Comparison of ENCODE assay signal across 1 cellular context in the genomic region with DNA sequence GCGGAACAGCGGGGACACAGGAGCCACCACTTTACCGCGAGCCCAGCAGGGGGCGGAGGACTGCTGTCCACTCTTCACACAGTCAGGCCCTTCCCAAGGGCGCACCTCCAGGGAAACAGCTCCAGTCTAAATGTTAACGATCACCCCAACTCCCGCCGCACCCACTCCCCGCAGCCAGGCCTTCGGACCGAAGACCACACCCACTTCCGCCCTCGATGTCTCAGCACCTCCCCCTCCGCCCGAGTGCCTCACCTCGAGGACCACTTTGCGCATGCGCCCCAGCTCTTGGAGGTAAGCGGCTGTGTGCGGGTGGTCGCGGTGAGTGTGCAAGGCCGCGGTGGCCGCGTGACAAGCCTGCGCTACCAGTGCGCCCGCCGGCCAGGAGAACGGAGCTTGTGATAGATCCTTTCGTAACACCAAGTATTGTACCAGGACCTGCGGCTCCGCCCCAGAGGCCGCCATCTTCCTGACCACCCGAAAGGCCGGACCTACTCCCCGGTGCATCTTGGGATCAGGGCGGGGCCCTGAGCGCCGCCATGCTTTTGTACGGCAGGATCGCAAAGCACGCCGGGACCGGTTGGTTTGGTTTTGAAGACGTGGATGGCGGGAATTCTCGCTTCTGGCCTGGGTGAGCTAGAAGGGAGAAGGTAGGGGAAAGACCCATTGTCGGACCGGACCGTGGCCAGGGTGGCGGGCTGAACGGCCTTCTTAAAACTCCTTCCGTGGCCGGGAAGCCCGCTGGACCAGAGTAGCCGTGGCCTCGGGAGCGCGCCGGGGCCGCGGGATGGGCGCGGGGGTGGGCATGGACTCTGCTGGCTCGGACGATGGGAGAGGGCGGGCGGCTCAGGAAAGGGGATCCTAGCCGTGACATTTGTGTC.
TF ChIP-seq lines count a peak whose summit lies in the region.

A gene with protein sequence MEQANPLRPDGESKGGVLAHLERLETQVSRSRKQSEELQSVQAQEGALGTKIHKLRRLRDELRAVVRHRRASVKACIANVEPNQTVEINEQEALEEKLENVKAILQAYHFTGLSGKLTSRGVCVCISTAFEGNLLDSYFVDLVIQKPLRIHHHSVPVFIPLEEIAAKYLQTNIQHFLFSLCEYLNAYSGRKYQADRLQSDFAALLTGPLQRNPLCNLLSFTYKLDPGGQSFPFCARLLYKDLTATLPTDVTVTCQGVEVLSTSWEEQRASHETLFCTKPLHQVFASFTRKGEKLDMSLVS (plus strand): TSS at position 552 of the 878 bp plus-strand sequence. CDS start 495 bp downstream, outside the sequence.
A gene with protein sequence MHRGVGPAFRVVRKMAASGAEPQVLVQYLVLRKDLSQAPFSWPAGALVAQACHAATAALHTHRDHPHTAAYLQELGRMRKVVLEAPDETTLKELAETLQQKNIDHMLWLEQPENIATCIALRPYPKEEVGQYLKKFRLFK (minus strand): TSS at position 518 of the 878 bp plus-strand sequence. CDS start 14 bp downstream, at position 504.

TF ChIP-seq in HepG2, 621 proteins besides CTCF, POLR2A, EP300 and RAD21 (continued from another document and continues in another):
- TF ChIP-seq ATF7 (IDR thresholded peaks at IDR 0.05) (no peak), ATF7 (CRISPR knock-in tag; IDR thresholded peaks at IDR 0.05) (peak; percentile 39; the same call in 1 of the 2 replicates), ZEB1 (IDR thresholded peaks at IDR 0.05; ENCODE audit: insufficient replicate concordance, low read depth) (no peak), ZNF737 (CRISPR knock-in tag; IDR thresholded peaks at IDR 0.05; ENCODE audit: borderline replicate concordance) (no peak), ZNF230 (CRISPR knock-in tag; IDR thresholded peaks at IDR 0.05) (peak; percentile 66), ZNF383 (CRISPR knock-in tag; IDR thresholded peaks at IDR 0.05; ENCODE audit: borderline replicate concordance) (0 out of 2 replicates have a peak, but pooled peaks have one; percentile 43), TGIF2 (CRISPR knock-in tag; IDR thresholded peaks at IDR 0.05) (peak; percentile 93), ZNF24 (IDR thresholded peaks at IDR 0.05) (no peak), CREM (IDR thresholded peaks at IDR 0.05) (peak; percentile 86), CREM (CRISPR knock-in tag; IDR thresholded peaks at IDR 0.05) (no peak), MAFK (conservative IDR thresholded peaks at IDR 0.05 in 1 of 2, IDR thresholded peaks at IDR 0.05 in 1 of 2; ENCODE audit: low read length in 2 of 2) (no peak), ZNF121 (CRISPR knock-in tag; IDR thresholded peaks at IDR 0.05) (peak; percentile 16; the same call in 1 of the 2 replicates), NFE2 (CRISPR knock-in tag; IDR thresholded peaks at IDR 0.05) (no peak; the same call in 1 of the 2 replicates), ZNF780A (CRISPR knock-in tag; IDR thresholded peaks at IDR 0.05) (peak; percentile 73), ZSCAN12 (CRISPR knock-in tag; IDR thresholded peaks at IDR 0.05) (no peak), ZNF75D (CRISPR knock-in tag; IDR thresholded peaks at IDR 0.05; ENCODE audit: borderline replicate concordance) (no peak), CENPT (CRISPR knock-in tag; IDR thresholded peaks at IDR 0.05; ENCODE audit: low read depth) (peak; percentile 45; the same call in 1 of the 2 replicates), PRMT3 (CRISPR knock-in tag; IDR thresholded peaks at IDR 0.05; ENCODE audit: borderline replicate concordance, low read depth) (peak; percentile 34; the same call in 1 of the 2 replicates), ZNF234 (CRISPR knock-in tag; conservative IDR thresholded peaks at IDR 0.05) (no peak), MAZ (IDR thresholded peaks at IDR 0.05; ENCODE audit: borderline replicate concordance, low read depth, low read length) (0 out of 2 replicates have a peak, but pooled peaks have one; percentile 63), MAZ (CRISPR knock-in tag; IDR thresholded peaks at IDR 0.05; ENCODE audit: low read depth) (peak; percentile 79), ZNF772 (CRISPR knock-in tag; IDR thresholded peaks at IDR 0.05) (peak; percentile 92), ZNF17 (CRISPR knock-in tag; IDR thresholded peaks at IDR 0.05) (no peak), FOXC1 (CRISPR knock-in tag; IDR thresholded peaks at IDR 0.05; ENCODE audit: borderline replicate concordance) (peak; percentile 96), RBFOX2 (IDR thresholded peaks at IDR 0.05; ENCODE audit: low read depth, low read length) (peak; percentile 98), RFXANK (CRISPR knock-in tag; IDR thresholded peaks at IDR 0.05) (no peak), EHMT2 (IDR thresholded peaks at IDR 0.05; ENCODE audit: borderline replicate concordance, low read depth, low read length) (0 out of 2 replicates have a peak, but pooled peaks have one; percentile 30), ZNF180 (CRISPR knock-in tag; IDR thresholded peaks at IDR 0.05; ENCODE audit: borderline replicate concordance, low read depth) (no peak), SRY (CRISPR knock-in tag; IDR thresholded peaks at IDR 0.05) (peak; percentile 81; the same call in 1 of the 2 replicates), NPAS2 (CRISPR knock-in tag; IDR thresholded peaks at IDR 0.05; ENCODE audit: borderline replicate concordance) (no peak), NFE2L2 (IDR thresholded peaks at IDR 0.05; ENCODE audit: low read length) (no peak), ZNF605 (CRISPR knock-in tag; IDR thresholded peaks at IDR 0.05) (peak; percentile 85), HNRNPH1 (optimal IDR thresholded peaks at IDR 0.05; ENCODE audit: low read depth, low read length) (no peak), MXI1 (IDR thresholded peaks at IDR 0.05; ENCODE audit: borderline replicate concordance, low read depth, low read length) (peak; percentile 90), ATF7-NPFF (CRISPR knock-in tag; IDR thresholded peaks at IDR 0.05; ENCODE audit: low read depth) (peak; percentile 29; the same call in 1 of the 2 replicates), ZNF224 (CRISPR knock-in tag; IDR thresholded peaks at IDR 0.05) (peak; percentile 57; the same call in 1 of the 2 replicates), ZFP90 (CRISPR knock-in tag; IDR thresholded peaks at IDR 0.05; ENCODE audit: borderline replicate concordance) (peak; percentile 90), TOPORS (CRISPR knock-in tag; IDR thresholded peaks at IDR 0.05) (peak; percentile 91; the same call in 1 of the 2 replicates), PHF20 (CRISPR knock-in tag; IDR thresholded peaks at IDR 0.05) (peak; percentile 90), ZBTB42 (CRISPR knock-in tag; IDR thresholded peaks at IDR 0.05) (no peak), ARNTL (CRISPR knock-in tag; IDR thresholded peaks at IDR 0.05) (peak; percentile 78)
- TF ChIP-seq, protein P1, sequence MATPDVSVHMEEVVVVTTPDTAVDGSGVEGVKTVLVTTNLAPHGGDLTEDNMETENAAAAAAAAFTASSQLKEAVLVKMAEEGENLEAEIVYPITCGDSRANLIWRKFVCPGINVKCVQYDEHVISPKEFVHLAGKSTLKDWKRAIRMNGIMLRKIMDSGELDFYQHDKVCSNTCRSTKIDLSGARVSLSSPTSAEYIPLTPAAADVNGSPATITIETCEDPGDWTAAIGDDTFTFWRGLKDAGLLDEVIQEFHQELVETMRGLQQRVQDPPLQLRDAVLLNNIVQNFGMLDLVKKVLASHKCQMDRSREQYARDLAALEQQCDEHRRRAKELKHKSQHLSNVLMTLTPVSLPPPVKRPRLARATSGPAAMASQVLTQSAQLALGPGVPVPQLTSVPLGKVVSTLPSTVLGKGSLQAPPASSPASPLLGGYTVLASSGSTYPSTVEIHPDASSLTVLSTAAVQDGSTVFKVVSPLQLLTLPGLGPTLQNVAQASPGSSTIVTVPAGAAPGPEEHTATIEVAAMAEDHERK (CRISPR knock-in tag; IDR thresholded peaks at IDR 0.05; ENCODE audit: low read depth), result peak; percentile 53; the same call in 1 of the 2 replicates
- TF ChIP-seq, protein P2, sequence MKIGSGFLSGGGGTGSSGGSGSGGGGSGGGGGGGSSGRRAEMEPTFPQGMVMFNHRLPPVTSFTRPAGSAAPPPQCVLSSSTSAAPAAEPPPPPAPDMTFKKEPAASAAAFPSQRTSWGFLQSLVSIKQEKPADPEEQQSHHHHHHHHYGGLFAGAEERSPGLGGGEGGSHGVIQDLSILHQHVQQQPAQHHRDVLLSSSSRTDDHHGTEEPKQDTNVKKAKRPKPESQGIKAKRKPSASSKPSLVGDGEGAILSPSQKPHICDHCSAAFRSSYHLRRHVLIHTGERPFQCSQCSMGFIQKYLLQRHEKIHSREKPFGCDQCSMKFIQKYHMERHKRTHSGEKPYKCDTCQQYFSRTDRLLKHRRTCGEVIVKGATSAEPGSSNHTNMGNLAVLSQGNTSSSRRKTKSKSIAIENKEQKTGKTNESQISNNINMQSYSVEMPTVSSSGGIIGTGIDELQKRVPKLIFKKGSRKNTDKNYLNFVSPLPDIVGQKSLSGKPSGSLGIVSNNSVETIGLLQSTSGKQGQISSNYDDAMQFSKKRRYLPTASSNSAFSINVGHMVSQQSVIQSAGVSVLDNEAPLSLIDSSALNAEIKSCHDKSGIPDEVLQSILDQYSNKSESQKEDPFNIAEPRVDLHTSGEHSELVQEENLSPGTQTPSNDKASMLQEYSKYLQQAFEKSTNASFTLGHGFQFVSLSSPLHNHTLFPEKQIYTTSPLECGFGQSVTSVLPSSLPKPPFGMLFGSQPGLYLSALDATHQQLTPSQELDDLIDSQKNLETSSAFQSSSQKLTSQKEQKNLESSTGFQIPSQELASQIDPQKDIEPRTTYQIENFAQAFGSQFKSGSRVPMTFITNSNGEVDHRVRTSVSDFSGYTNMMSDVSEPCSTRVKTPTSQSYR (CRISPR knock-in tag; IDR thresholded peaks at IDR 0.05; ENCODE audit: borderline replicate concordance), result peak; percentile 96
- TF ChIP-seq, protein P3, sequence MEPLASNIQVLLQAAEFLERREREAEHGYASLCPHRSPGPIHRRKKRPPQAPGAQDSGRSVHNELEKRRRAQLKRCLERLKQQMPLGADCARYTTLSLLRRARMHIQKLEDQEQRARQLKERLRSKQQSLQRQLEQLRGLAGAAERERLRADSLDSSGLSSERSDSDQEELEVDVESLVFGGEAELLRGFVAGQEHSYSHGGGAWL (CRISPR knock-in tag; IDR thresholded peaks at IDR 0.05), result peak; percentile 80
- TF ChIP-seq, protein P4, sequence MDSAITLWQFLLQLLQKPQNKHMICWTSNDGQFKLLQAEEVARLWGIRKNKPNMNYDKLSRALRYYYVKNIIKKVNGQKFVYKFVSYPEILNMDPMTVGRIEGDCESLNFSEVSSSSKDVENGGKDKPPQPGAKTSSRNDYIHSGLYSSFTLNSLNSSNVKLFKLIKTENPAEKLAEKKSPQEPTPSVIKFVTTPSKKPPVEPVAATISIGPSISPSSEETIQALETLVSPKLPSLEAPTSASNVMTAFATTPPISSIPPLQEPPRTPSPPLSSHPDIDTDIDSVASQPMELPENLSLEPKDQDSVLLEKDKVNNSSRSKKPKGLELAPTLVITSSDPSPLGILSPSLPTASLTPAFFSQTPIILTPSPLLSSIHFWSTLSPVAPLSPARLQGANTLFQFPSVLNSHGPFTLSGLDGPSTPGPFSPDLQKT (CRISPR knock-in tag; IDR thresholded peaks at IDR 0.05; ENCODE audit: borderline replicate concordance), result no peak
- TF ChIP-seq, protein P5, sequence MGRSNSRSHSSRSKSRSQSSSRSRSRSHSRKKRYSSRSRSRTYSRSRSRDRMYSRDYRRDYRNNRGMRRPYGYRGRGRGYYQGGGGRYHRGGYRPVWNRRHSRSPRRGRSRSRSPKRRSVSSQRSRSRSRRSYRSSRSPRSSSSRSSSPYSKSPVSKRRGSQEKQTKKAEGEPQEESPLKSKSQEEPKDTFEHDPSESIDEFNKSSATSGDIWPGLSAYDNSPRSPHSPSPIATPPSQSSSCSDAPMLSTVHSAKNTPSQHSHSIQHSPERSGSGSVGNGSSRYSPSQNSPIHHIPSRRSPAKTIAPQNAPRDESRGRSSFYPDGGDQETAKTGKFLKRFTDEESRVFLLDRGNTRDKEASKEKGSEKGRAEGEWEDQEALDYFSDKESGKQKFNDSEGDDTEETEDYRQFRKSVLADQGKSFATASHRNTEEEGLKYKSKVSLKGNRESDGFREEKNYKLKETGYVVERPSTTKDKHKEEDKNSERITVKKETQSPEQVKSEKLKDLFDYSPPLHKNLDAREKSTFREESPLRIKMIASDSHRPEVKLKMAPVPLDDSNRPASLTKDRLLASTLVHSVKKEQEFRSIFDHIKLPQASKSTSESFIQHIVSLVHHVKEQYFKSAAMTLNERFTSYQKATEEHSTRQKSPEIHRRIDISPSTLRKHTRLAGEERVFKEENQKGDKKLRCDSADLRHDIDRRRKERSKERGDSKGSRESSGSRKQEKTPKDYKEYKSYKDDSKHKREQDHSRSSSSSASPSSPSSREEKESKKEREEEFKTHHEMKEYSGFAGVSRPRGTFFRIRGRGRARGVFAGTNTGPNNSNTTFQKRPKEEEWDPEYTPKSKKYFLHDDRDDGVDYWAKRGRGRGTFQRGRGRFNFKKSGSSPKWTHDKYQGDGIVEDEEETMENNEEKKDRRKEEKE (IDR thresholded peaks at IDR 0.05), result no peak
- TF ChIP-seq, protein P6, sequence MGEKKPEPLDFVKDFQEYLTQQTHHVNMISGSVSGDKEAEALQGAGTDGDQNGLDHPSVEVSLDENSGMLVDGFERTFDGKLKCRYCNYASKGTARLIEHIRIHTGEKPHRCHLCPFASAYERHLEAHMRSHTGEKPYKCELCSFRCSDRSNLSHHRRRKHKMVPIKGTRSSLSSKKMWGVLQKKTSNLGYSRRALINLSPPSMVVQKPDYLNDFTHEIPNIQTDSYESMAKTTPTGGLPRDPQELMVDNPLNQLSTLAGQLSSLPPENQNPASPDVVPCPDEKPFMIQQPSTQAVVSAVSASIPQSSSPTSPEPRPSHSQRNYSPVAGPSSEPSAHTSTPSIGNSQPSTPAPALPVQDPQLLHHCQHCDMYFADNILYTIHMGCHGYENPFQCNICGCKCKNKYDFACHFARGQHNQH (CRISPR knock-in tag; IDR thresholded peaks at IDR 0.05), result peak; percentile 92
- TF ChIP-seq, protein P7, sequence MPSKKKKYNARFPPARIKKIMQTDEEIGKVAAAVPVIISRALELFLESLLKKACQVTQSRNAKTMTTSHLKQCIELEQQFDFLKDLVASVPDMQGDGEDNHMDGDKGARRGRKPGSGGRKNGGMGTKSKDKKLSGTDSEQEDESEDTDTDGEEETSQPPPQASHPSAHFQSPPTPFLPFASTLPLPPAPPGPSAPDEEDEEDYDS (CRISPR knock-in tag; IDR thresholded peaks at IDR 0.05), result peak; percentile 91
- TF ChIP-seq, protein P8, sequence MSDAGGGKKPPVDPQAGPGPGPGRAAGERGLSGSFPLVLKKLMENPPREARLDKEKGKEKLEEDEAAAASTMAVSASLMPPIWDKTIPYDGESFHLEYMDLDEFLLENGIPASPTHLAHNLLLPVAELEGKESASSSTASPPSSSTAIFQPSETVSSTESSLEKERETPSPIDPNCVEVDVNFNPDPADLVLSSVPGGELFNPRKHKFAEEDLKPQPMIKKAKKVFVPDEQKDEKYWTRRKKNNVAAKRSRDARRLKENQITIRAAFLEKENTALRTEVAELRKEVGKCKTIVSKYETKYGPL (CRISPR knock-in tag; IDR thresholded peaks at IDR 0.05), result peak; percentile 57; the same call in 1 of the 2 replicates
- TF ChIP-seq, protein P9, sequence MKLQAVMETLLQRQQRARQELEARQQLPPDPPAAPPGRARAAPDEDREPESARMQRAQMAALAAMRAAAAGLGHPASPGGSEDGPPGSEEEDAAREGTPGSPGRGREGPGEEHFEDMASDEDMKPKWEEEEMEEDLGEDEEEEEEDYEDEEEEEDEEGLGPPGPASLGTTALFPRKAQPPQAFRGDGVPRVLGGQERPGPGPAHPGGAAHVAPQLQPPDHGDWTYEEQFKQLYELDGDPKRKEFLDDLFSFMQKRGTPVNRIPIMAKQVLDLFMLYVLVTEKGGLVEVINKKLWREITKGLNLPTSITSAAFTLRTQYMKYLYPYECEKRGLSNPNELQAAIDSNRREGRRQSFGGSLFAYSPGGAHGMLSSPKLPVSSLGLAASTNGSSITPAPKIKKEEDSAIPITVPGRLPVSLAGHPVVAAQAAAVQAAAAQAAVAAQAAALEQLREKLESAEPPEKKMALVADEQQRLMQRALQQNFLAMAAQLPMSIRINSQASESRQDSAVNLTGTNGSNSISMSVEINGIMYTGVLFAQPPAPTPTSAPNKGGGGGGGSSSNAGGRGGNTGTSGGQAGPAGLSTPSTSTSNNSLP (IDR thresholded peaks at IDR 0.05; ENCODE audit: low read depth, low read length), result no peak
